Comparison of ENCODE assay signal across 16 cellular contexts in genomic region chr7:128065872-128066271, GRCh38.
"Had no signal": no experiment of that assay in that cellular context is flagged by ENCODE, and none has a peak within 500 bp of the region (broad histone marks: within the 10 kb centered on the region; RNA-seq: fewer than 3 reads in every experiment).

No MANE protein-coding gene starts in this region.

- H3K36me3 ChIP-seq: gastrocnemius medialis, lower lobe of right lung, neutrophil, right atrium auricular region, sigmoid colon had no signal

- H3K36me3 Mint-ChIP-seq: type B pancreatic cell had no signal

- H3K4me3 ChIP-seq: gastrocnemius medialis, left ventricle myocardium inferior, lower lobe of right lung, right atrium auricular region, sigmoid colon, skin epidermis had no signal

- ATAC-seq: esophagus mucosa; gastrocnemius medialis; lower lobe of right lung; naive thymus-derived CD4-positive, alpha-beta T cell had no signal

- H3K9me3 ChIP-seq: gastrocnemius medialis, left ventricle myocardium inferior, lower lobe of right lung, neutrophil, right atrium auricular region, sigmoid colon had no signal

- H3K4me1 ChIP-seq: gastrocnemius medialis, left ventricle myocardium inferior, right atrium auricular region, sigmoid colon had no signal

- H3K27me3 ChIP-seq: gastrocnemius medialis, neutrophil, right atrium auricular region, sigmoid colon had no signal

- DNase-seq: effector memory CD4-positive, alpha-beta T cell; gastrocnemius medialis; immature natural killer cell; left ventricle myocardium inferior; lower lobe of right lung; naive thymus-derived CD4-positive, alpha-beta T cell; nephron progenitor cell; sigmoid colon; stimulated activated CD4-positive, alpha-beta T cell treated with anti-CD3 and anti-CD28 coated beads, Interleukin-2, amount 100 ng/mL, for 48 hours; stimulated activated naive CD4-positive, alpha-beta T cell treated with Interleukin-2 at 50 U/mL for 16 hours had no signal

- H3K27ac ChIP-seq: gastrocnemius medialis, left ventricle myocardium inferior, lower lobe of right lung, neutrophil, right atrium auricular region, sigmoid colon, skin epidermis had no signal

- H3K4me3 Mint-ChIP-seq: immature natural killer cell; memory B cell; naive thymus-derived CD4-positive, alpha-beta T cell; nephron progenitor cell; type B pancreatic cell had no signal

- H3K27ac Mint-ChIP-seq: immature natural killer cell; memory B cell; naive thymus-derived CD4-positive, alpha-beta T cell; nephron progenitor cell; type B pancreatic cell had no signal

- H3K27me3 Mint-ChIP-seq: memory B cell; naive thymus-derived CD4-positive, alpha-beta T cell; type B pancreatic cell had no signal

- H3K9me3 Mint-ChIP-seq: immature natural killer cell; memory B cell; naive thymus-derived CD4-positive, alpha-beta T cell; nephron progenitor cell; type B pancreatic cell had no signal
